Comparison of ENCODE assay signal across 26 cellular contexts in the genomic region with DNA sequence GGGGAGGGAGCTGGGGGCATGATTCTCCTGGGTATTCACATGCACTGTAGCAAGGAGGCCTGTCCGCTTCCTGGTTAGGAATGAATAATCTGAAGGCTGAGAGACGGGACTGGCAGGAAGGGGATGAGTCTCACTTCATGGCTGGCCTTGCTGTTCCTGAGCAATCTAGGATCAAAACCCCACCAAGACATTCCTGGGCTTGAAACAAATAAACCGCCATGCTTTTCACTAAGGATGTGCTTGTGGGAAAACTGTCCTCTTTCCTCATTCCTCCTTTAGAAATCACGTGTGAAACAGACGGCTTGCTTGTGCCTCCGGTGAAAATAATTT.
DNase-seq lines count a peak whose midpoint lies in the region; TF ChIP-seq lines count a peak whose summit lies in the region.
"Had no signal": no experiment of that assay in that cellular context is flagged by ENCODE, and none has a peak within 500 bp of the region (broad histone marks: within the 10 kb centered on the region; RNA-seq: fewer than 3 reads in every experiment).

No MANE protein-coding gene starts in this region.

- no peaks in the 10 kb centered on the region for H4K20me1 ChIP-seq in GM23248 (ENCODE audit: insufficient read depth)
- H4K20me1 ChIP-seq in hepatocyte (ENCODE audit: insufficient read depth, poor library complexity, severe bottlenecking): no peaks in the 10 kb centered on the region

- 78 to 89% methylated on average over 6 of the region's 6 CpGs for WGBS in GM23248 (ENCODE audit: low coverage in 1 of 2, low lambda C conversion rate in 2 of 2, missing lambda C conversion rate in 2 of 2), 2 experiments
- 76% methylated on average over 6 of the region's 6 CpGs for WGBS in hepatocyte (ENCODE audit: low lambda C conversion rate, missing lambda C conversion rate)
- WGBS in testis, 2 donors: 65 to 72% methylated on average over 6 of the region's 6 CpGs

- H3K36me3 ChIP-seq in GM23248 (ENCODE audit: low read depth): no peaks in the 10 kb centered on the region
- no peaks in the 10 kb centered on the region for H3K36me3 ChIP-seq in hepatocyte (replicated peaks; ENCODE audit: insufficient read depth, low read depth)
- no peaks in the 10 kb centered on the region for H3K36me3 ChIP-seq in skeletal muscle tissue (ENCODE audit: control insufficient read depth in 3 of 3, insufficient read depth in 3 of 3, low read length in 3 of 3)
- H3K36me3 ChIP-seq in testis (ENCODE audit: low read depth, missing control alignments): no peaks in the 10 kb centered on the region
- H3K36me3 ChIP-seq: lower lobe of right lung, neutrophil, Peyer's patch, SJSA1, uterus had no signal

- no peak overlapping the region for H3K4me3 ChIP-seq in GM23248
- no peak overlapping the region for H3K4me3 ChIP-seq in hepatocyte
- H3K4me3 ChIP-seq in skeletal muscle tissue (ENCODE audit: low read length in 3 of 3): no peak overlapping the region
- H3K4me3 ChIP-seq in testis: no peak overlapping the region
- H3K4me3 ChIP-seq: lower lobe of right lung, Peyer's patch, SJSA1, skin epidermis, uterus had no signal

- in situ Hi-C loops in GM23248 (cut with MboI): no loop called here

- no peak overlapping the region for H3K27ac ChIP-seq in GM23248
- peak overlapping the region; percentile 68 for H3K27ac ChIP-seq in hepatocyte
- H3K27ac ChIP-seq in skeletal muscle tissue (ENCODE audit: low read depth, low read length): peak overlapping the region; percentile 6
- no peak overlapping the region for H3K27ac ChIP-seq in testis
- H3K27ac ChIP-seq: C4-2B, lower lobe of right lung, neutrophil, SJSA1, skin epidermis, uterus, VCaP had no signal

- no peak for TF ChIP-seq POLR2A in testis (IDR thresholded peaks at IDR 0.05)

- H3F3A ChIP-seq in GM23248 (ENCODE audit: insufficient read depth): no peaks in the 10 kb centered on the region

- no peak for DNase-seq in GM23248
- peak; percentile 70 for DNase-seq in SW480 (ENCODE audit: low spot score)
- DNase-seq in hepatocyte (ENCODE audit: low spot score): no peak
- DNase-seq in Ammon's horn (ENCODE audit: low spot score): no peak
- no peak for DNase-seq in SHP77 treated with DMSO at 0.1 percent for 48 hours (lab: John Stamatoyannopoulos, UW)
- DNase-seq in H4 (ENCODE audit: low spot score): no peak
- DNase-seq in testis: no peak
- DNase-seq: activated CD4-positive, alpha-beta T cell treated with anti-CD3 and anti-CD28 coated beads, Interleukin-2, amount 10 ng/mL, durations not matched to agents 24 days and 14 days; activated naive CD4-positive, alpha-beta T cell treated with anti-CD3 and anti-CD28 coated beads for 36 hours; activated T-cell treated with anti-CD3 and anti-CD28 coated beads, Interleukin-2, amount 50 U/mL, for 72 hours; amniotic stem cell; effector memory CD8-positive, alpha-beta T cell; Karpas-422; kidney; lower lobe of right lung; NCI-H510A; Peyer's patch; stimulated activated CD4-positive, alpha-beta T cell treated with anti-CD3 and anti-CD28 coated beads, Interleukin-2, amount 100 ng/mL, for 24 hours; T-helper 2 cell; uterus had no signal

- H3K4me1 ChIP-seq in GM23248 (ENCODE audit: insufficient read depth) (peaks cover 13% of the 10 kb centered on the region), hepatocyte (ENCODE audit: insufficient read depth) (peaks cover 29% of the 10 kb centered on the region), skeletal muscle tissue (ENCODE audit: control insufficient read depth in 3 of 3, insufficient read depth in 3 of 3, low read length in 3 of 3) (peaks cover 13 to 42% (median 18%) of the 10 kb centered on the region in 3 donors), testis (no peaks in the 10 kb centered on the region)
- H3K4me1 ChIP-seq: lower lobe of right lung, Peyer's patch had no signal

- H2AFZ ChIP-seq in GM23248 (peak overlapping the region; percentile 16; the same call in 1 of the 2 replicates), hepatocyte (no peak overlapping the region)

- H3K4me2 ChIP-seq in GM23248 (ENCODE audit: unreplicated experiment) (no peak overlapping the region), hepatocyte (peak overlapping the region; percentile 8)

- H3K9ac ChIP-seq in GM23248 (no peak overlapping the region), skeletal muscle tissue (ENCODE audit: low read depth in 1 of 3, low read length in 3 of 3) (peak overlapping the region in 1 of 3 donors; percentile 41)

- no peaks in the 10 kb centered on the region for H3K79me2 ChIP-seq in GM23248 (ENCODE audit: insufficient read depth)
- no peaks in the 10 kb centered on the region for H3K79me2 ChIP-seq in hepatocyte

- intact Hi-C loops in testis (cut with DNase I; ENCODE audit: low total_unique reads): no loop called here

- H3K9me2 ChIP-seq in GM23248 (ENCODE audit: insufficient read depth) (no peaks in the 10 kb centered on the region), hepatocyte (replicated peaks; ENCODE audit: insufficient read depth) (no peaks in the 10 kb centered on the region)

- no peak for TF ChIP-seq CTCF in hepatocyte (IDR thresholded peaks at IDR 0.05; ENCODE audit: poor library complexity)
- TF ChIP-seq CTCF in testis (IDR thresholded peaks at IDR 0.05): no peak

- H3K9me3 ChIP-seq in GM23248 (ENCODE audit: low read depth): no peaks in the 10 kb centered on the region
- H3K9me3 ChIP-seq in hepatocyte (ENCODE audit: low read depth): no peaks in the 10 kb centered on the region
- H3K9me3 ChIP-seq in skeletal muscle tissue (ENCODE audit: control insufficient read depth in 3 of 3, low read length in 3 of 3): no peaks in the 10 kb centered on the region
- no peaks in the 10 kb centered on the region for H3K9me3 ChIP-seq in testis
- H3K9me3 ChIP-seq: neutrophil, Peyer's patch, SJSA1, uterus had no signal

- H3K27me3 ChIP-seq in GM23248 (replicated peaks; ENCODE audit: insufficient read depth) (no peaks in the 10 kb centered on the region), hepatocyte (no peaks in the 10 kb centered on the region), skeletal muscle tissue (ENCODE audit: control insufficient read depth in 3 of 3, insufficient read depth in 3 of 3, low read length in 3 of 3) (no peaks in the 10 kb centered on the region), testis (no peaks in the 10 kb centered on the region)
- H3K27me3 ChIP-seq: Peyer's patch, SJSA1, uterus had no signal

Comparison
In these comparisons a context has a peak if more than half of its experiments do, and no peak if none do; other contexts are left out.
1. H3K27ac ChIP-seq: peak in hepatocyte (single experiment) and skeletal muscle tissue (single experiment); none in GM23248 (single experiment) and testis (0 of 2).